ENCODE assay signal across 8 cellular contexts in genomic region chr2:87466591-87467120, GRCh38.
DNase-seq lines count a peak whose midpoint lies in the region; ATAC-seq and TF ChIP-seq lines count a peak whose summit lies in the region.
"Not testable (repeated sequence)": the region's sequence is repeated elsewhere in the genome, so short reads cannot be mapped to it uniquely, and the experiment has no call there.

No MANE protein-coding gene starts in this region.

- not testable (repeated sequence) for H3K27ac ChIP-seq in RWPE2 (ENCODE audit: poor library complexity, severe bottlenecking)

- not testable (repeated sequence) for H3K36me3 ChIP-seq in RWPE2 (ENCODE audit: low read depth)

- H3K27me3 Mint-ChIP-seq in central memory CD8-positive, alpha-beta T cell; naive B cell: not testable (repeated sequence)

- TF ChIP-seq CTCF in GM13976 (IDR thresholded peaks at IDR 0.05; ENCODE audit: borderline replicate concordance, control extremely low read depth, extremely low read depth, insufficient read depth, missing control alignments) = peak; percentile 19
- peak; percentile 21 for TF ChIP-seq CTCF in RWPE2 (IDR thresholded peaks at IDR 0.05; ENCODE audit: poor library complexity, severe bottlenecking)

- H3K4me1 Mint-ChIP-seq in central memory CD8-positive, alpha-beta T cell = peaks cover 35% of the 10 kb centered on the region
- peaks cover 6 to 28% (median 9%) of the 10 kb centered on the region in 3 donors for H3K4me1 Mint-ChIP-seq in naive B cell

- H3K4me1 ChIP-seq in RWPE2 (ENCODE audit: insufficient read depth, poor library complexity, severe bottlenecking) = not testable (repeated sequence)

- not testable (repeated sequence) for H3K27ac Mint-ChIP-seq in central memory CD8-positive, alpha-beta T cell (ENCODE audit: low read depth)
- H3K27ac Mint-ChIP-seq in naive B cell = peak overlapping the region in 1 of 6 donors; percentile 72

- in situ Hi-C loops in GM13976 (cut with MboI; ENCODE audit: low sequenced_read_pairs, unreplicated experiment) = not testable (repeated sequence)

- ATAC-seq in GM21515 (IDR thresholded peaks at IDR 0.05; ENCODE audit: unreplicated experiment) (peak; percentile 50), HG03108 (IDR thresholded peaks at IDR 0.05; ENCODE audit: unreplicated experiment) (peak; percentile 57), RWPE2 (ENCODE audit: low read depth) (peak; percentile 80), naive B cell (ENCODE audit: low read depth in 2 of 2) (peak; percentile 45 to 53)
- ATAC-seq in central memory CD8-positive, alpha-beta T cell (replicated peaks; ENCODE audit: extremely low read depth, poor library complexity, severe bottlenecking) = peak; percentile 95

- not testable (repeated sequence) for H3K27me3 ChIP-seq in RWPE2 (ENCODE audit: insufficient read depth, poor library complexity, severe bottlenecking)

- H3K4me3 Mint-ChIP-seq in central memory CD8-positive, alpha-beta T cell = peak overlapping the region; percentile 13
- not testable (repeated sequence) for H3K4me3 Mint-ChIP-seq in naive B cell

- H3K4me3 ChIP-seq in RWPE2 (ENCODE audit: severe bottlenecking) = not testable (repeated sequence)

- DNase-seq in GM13976 (ENCODE audit: low spot score); RWPE2 (ENCODE audit: low spot score); naive B cell: not testable (repeated sequence)
- DNase-seq in activated T-cell treated with anti-CD3 and anti-CD28 coated beads for 1 hour (ENCODE audit: low read depth) = peak; percentile 48
- peak in 1 of 2 donors; percentile 53 for DNase-seq in central memory CD8-positive, alpha-beta T cell (ENCODE audit: low spot score in 2 of 2)
- DNase-seq in stimulated activated CD8-positive, alpha-beta memory T cell treated with anti-CD3 and anti-CD28 coated beads, Interleukin-4, amount 100 ng/mL, for 24 hours (ENCODE audit: low read depth) = peak; percentile 26

- not testable (repeated sequence) for H3K36me3 Mint-ChIP-seq in central memory CD8-positive, alpha-beta T cell (ENCODE audit: insufficient read depth); naive B cell

- not testable (repeated sequence) for H3K9me3 ChIP-seq in RWPE2 (ENCODE audit: severe bottlenecking)

- not testable (repeated sequence) for H3K9me3 Mint-ChIP-seq in central memory CD8-positive, alpha-beta T cell; naive B cell
